Comparison of ENCODE assay signal across 16 cellular contexts in genomic region chr2:127155901-127156300, GRCh38. TPM values are rescaled to one million over a fixed set of nuclear protein-coding genes. Genes with fewer than 3 reads are reported as not detected.
DNase-seq lines count a peak whose midpoint lies in the region; ATAC-seq lines count a peak whose summit lies in the region.
"Had no signal": no experiment of that assay in that cellular context is flagged by ENCODE, and none has a peak within 500 bp of the region (broad histone marks: within the 10 kb centered on the region; RNA-seq: fewer than 3 reads in every experiment).

No MANE protein-coding gene starts in this region.

- ATAC-seq in GM18907 (IDR thresholded peaks at IDR 0.05; ENCODE audit: unreplicated experiment), result no peak
- ATAC-seq in GM21786 (IDR thresholded peaks at IDR 0.05; ENCODE audit: unreplicated experiment), result no peak
- ATAC-seq: GM23338 had no signal

- DNase-seq in activated effector memory CD4-positive, alpha-beta T cell treated with anti-CD3 and anti-CD28 coated beads, Interleukin-2, amount 50 U/mL, for 16 hours, result peak; percentile 38
- DNase-seq in activated effector memory CD4-positive, alpha-beta T cell treated with Interleukin-2 at 50 U/mL for 16 hours, result no peak
- peak; percentile 59 for DNase-seq in fibroblast of the conjunctiva (ENCODE audit: low read depth)
- peak; percentile 53 for DNase-seq in mesenteric fat pad (ENCODE audit: low spot score)
- peak; percentile 69 for DNase-seq in ureter (ENCODE audit: low spot score)
- DNase-seq in NCI-H1417 treated with DMSO at 0.1 percent for 48 hours (lab: John Stamatoyannopoulos, UW), result no peak
- DNase-seq: activated T-cell treated with anti-CD3 and anti-CD28 coated beads for 4 hours, amygdala, NCI-H1092 treated with DMSO at 0.1 percent for 48 hours, NCI-H526, SHP77 treated with DMSO at 0.1 percent for 48 hours, spleen, upper lobe of left lung had no signal

RNA-seq across cellular contexts. Expression of gene BIN1, which starts 48.9 kb away (rescaled TPM):
- 87.0 TPM for total RNA-seq in mesenteric fat pad
- total RNA-seq in ureter, result 51.6 TPM

Comparison
In these comparisons a context has a peak if more than half of its experiments do, and no peak if none do; other contexts are left out.
1. DNase-seq: peak in activated effector memory CD4-positive, alpha-beta T cell treated with anti-CD3 and anti-CD28 coated beads, Interleukin-2, amount 50 U/mL, for 16 hours (single experiment), fibroblast of the conjunctiva (single experiment), mesenteric fat pad (single experiment) and ureter (single experiment); none in activated effector memory CD4-positive, alpha-beta T cell treated with Interleukin-2 at 50 U/mL for 16 hours (single experiment) and NCI-H1417 treated with DMSO at 0.1 percent for 48 hours (single experiment).